8 cellular contexts compared by ENCODE assay signal in genomic region chr14:52729925-52730707, GRCh38. TPM values are rescaled to one million over a fixed set of nuclear protein-coding genes. Genes with fewer than 3 reads are reported as not detected.
A peak's percentile ranks its signal among the peaks of the same experiment; 100 is the strongest.
DNase-seq lines count a peak whose midpoint lies in the region; ATAC-seq and TF ChIP-seq lines count a peak whose summit lies in the region.

A gene with protein sequence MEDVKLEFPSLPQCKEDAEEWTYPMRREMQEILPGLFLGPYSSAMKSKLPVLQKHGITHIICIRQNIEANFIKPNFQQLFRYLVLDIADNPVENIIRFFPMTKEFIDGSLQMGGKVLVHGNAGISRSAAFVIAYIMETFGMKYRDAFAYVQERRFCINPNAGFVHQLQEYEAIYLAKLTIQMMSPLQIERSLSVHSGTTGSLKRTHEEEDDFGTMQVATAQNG (plus strand): TSS chr14:52730166. CDS start chr14:52730475, 309 bp downstream.

- H3K4me2 ChIP-seq in SK-N-SH: peak within 1 kb of the TSS; percentile 78

- no peaks in the 10 kb centered on the region for H4K20me1 ChIP-seq in SK-N-SH (ENCODE audit: insufficient read depth)

- H3K9me3 ChIP-seq in SK-N-SH: no peaks in the 10 kb centered on the region

- peak; percentile 93 for ATAC-seq in HG02610 (IDR thresholded peaks at IDR 0.05; ENCODE audit: unreplicated experiment)

- H3K9ac ChIP-seq in SK-N-SH: peak within 1 kb of the TSS; percentile 81

- H3K9me2 ChIP-seq in SK-N-SH: no peaks in the 10 kb centered on the region

- POLR2A ChIA-PET in GM10248 (lab: Yijun Ruan, JAX): interaction anchor here (0.6 to 1.0 kb wide), 2 partner anchors 178 to 1709 kb away, joined by 3 to 6 read pairs; partner anchors contain the start of genes GPR137C and TXNDC16
- POLR2A ChIA-PET in SK-N-SH (lab: Yijun Ruan, JAX): interaction anchor here (1.0 to 1.4 kb wide), 2 partner anchors 61 to 177 kb away, joined by 3 read pairs; partner anchors contain the start of genes GNPNAT1, GPR137C and TXNDC16

- peak; percentile 95 for DNase-seq in GM10248 (ENCODE audit: extremely low spot score)
- DNase-seq in NCI-H1092 (lab: John Stamatoyannopoulos, UW): peak; percentile 97
- peak; percentile 94 for DNase-seq in SK-N-SH
- peak; percentile 99 for DNase-seq in activated naive CD4-positive, alpha-beta T cell treated with anti-CD3 and anti-CD28 coated beads, Interleukin-2, amount 50 U/mL, for 16 hours
- peak; percentile 96 for DNase-seq in globus pallidus (ENCODE audit: low spot score)
- peak; percentile 79 to 99 (median 95) for DNase-seq in nucleus accumbens (lab: John Stamatoyannopoulos, UW)
- peak; percentile 88 for DNase-seq in superior temporal gyrus (ENCODE audit: extremely low spot score)

- peak within 1 kb of the TSS; percentile 92 for H2AFZ ChIP-seq in SK-N-SH (ENCODE audit: low read depth)

- H3K36me3 ChIP-seq in SK-N-SH (replicated peaks in 1 of 2; ENCODE audit: control insufficient read depth in 1 of 2, insufficient read depth in 2 of 2, low read length in 1 of 2): peaks cover 28 to 41% of the 10 kb centered on the region in 2 experiments

- H3K27ac ChIP-seq in SK-N-SH (ENCODE audit: low read depth in 2 of 2, low read length in 1 of 2): peak within 1 kb of the TSS; percentile 69 to 71

- 1% methylated on average over 20 of the region's 72 CpGs for WGBS in SK-N-SH (ENCODE audit: low lambda C conversion rate)

- TF ChIP-seq RAD21 in SK-N-SH (IDR thresholded peaks at IDR 0.05; ENCODE audit: low read length): no peak

- peak within 1 kb of the TSS; percentile 89 to 91 for H3K4me3 ChIP-seq in SK-N-SH (ENCODE audit: low read depth in 2 of 2, low read length in 1 of 2)

- H3F3A ChIP-seq in SK-N-SH (replicated peaks; ENCODE audit: insufficient read depth): peaks cover 38% of the 10 kb centered on the region

- CTCF ChIA-PET in GM10248 (lab: Yijun Ruan, JAX): interaction anchor here (1.0 to 1.9 kb wide), 6 partner anchors 11 to 32 kb away, joined by 3 to 6 read pairs (median 4); no protein-coding TSS in a partner anchor
- CTCF ChIA-PET in SK-N-SH (lab: Yijun Ruan, JAX): interaction anchor here (0.8 to 1.2 kb wide), 2 partner anchors 46 to 221 kb away, joined by 3 read pairs; partner anchors contain the start of gene FERMT2

- peak in 1 of 2 experiments; percentile 4; a peak in 1 of 4 replicates for TF ChIP-seq EP300 in SK-N-SH (IDR thresholded peaks at IDR 0.05; ENCODE audit: borderline replicate concordance in 1 of 2, low read depth in 1 of 2, low read length in 1 of 2)

- peaks cover 42% of the 10 kb centered on the region for H3K79me2 ChIP-seq in SK-N-SH (ENCODE audit: insufficient read depth)

- H3K4me1 ChIP-seq in SK-N-SH (ENCODE audit: control insufficient read depth in 1 of 2, insufficient read depth in 2 of 2, low read depth in 1 of 2, low read length in 1 of 2): no peaks in the 10 kb centered on the region; a peak in 2 of 4 replicates

- no peak for TF ChIP-seq CTCF in GM10248 (IDR thresholded peaks at IDR 0.05; ENCODE audit: control extremely low read depth, extremely low read depth, low read depth, missing control alignments)
- no peak for TF ChIP-seq CTCF in SK-N-SH (IDR thresholded peaks at IDR 0.05)

- H3K27me3 ChIP-seq in SK-N-SH (ENCODE audit: insufficient read depth): no peaks in the 10 kb centered on the region

TF ChIP-seq in SK-N-SH, 30 proteins besides CTCF, POLR2A, EP300 and RAD21:
- TF ChIP-seq SIN3A (IDR thresholded peaks at IDR 0.05; ENCODE audit: borderline replicate concordance, low read depth, low read length) (peak; percentile 31; the same call in 1 of the 2 replicates), NRF1 (IDR thresholded peaks at IDR 0.05; ENCODE audit: low read depth, low read length) (peak; percentile 66), CHD2 (IDR thresholded peaks at IDR 0.05; ENCODE audit: low read length, partially characterized antibody) (peak; percentile 49), TCF12 (IDR thresholded peaks at IDR 0.05) (peak; percentile 33; the same call in 1 of the 2 replicates), RXRA (IDR thresholded peaks at IDR 0.05; ENCODE audit: borderline replicate concordance, low read depth) (no peak), MEF2A (IDR thresholded peaks at IDR 0.05; ENCODE audit: borderline replicate concordance, low read depth) (no peak), FOXJ3 (CRISPR knock-in tag; IDR thresholded peaks at IDR 0.05) (no peak), MXI1 (IDR thresholded peaks at IDR 0.05; ENCODE audit: low read depth, low read length) (peak; percentile 60; the same call in 1 of the 2 replicates), YY1 (IDR thresholded peaks at IDR 0.05; ENCODE audit: low read depth) (peak; percentile 77), RFX5 (IDR thresholded peaks at IDR 0.05; ENCODE audit: low read length) (no peak), POLR2AphosphoS5 (IDR thresholded peaks at IDR 0.05; ENCODE audit: low read depth, low read length) (peak; percentile 79), ELF1 (IDR thresholded peaks at IDR 0.05) (no peak), JUND (IDR thresholded peaks at IDR 0.05) (no peak), TAF1 (IDR thresholded peaks at IDR 0.05; ENCODE audit: borderline replicate concordance, low read depth, low read length) (peak; percentile 81), USF1 (IDR thresholded peaks at IDR 0.05; ENCODE audit: borderline replicate concordance, low read depth) (no peak)
- TF ChIP-seq, protein P1, sequence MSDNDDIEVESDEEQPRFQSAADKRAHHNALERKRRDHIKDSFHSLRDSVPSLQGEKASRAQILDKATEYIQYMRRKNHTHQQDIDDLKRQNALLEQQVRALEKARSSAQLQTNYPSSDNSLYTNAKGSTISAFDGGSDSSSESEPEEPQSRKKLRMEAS (IDR thresholded peaks at IDR 0.05; ENCODE audit: low read depth): no peak; the same call in 1 of the 2 replicates
- TF ChIP-seq, protein P2, sequence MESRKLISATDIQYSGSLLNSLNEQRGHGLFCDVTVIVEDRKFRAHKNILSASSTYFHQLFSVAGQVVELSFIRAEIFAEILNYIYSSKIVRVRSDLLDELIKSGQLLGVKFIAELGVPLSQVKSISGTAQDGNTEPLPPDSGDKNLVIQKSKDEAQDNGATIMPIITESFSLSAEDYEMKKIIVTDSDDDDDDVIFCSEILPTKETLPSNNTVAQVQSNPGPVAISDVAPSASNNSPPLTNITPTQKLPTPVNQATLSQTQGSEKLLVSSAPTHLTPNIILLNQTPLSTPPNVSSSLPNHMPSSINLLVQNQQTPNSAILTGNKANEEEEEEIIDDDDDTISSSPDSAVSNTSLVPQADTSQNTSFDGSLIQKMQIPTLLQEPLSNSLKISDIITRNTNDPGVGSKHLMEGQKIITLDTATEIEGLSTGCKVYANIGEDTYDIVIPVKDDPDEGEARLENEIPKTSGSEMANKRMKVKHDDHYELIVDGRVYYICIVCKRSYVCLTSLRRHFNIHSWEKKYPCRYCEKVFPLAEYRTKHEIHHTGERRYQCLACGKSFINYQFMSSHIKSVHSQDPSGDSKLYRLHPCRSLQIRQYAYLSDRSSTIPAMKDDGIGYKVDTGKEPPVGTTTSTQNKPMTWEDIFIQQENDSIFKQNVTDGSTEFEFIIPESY (IDR thresholded peaks at IDR 0.05; ENCODE audit: borderline replicate concordance, low read depth): no peak
- TF ChIP-seq, protein P3, sequence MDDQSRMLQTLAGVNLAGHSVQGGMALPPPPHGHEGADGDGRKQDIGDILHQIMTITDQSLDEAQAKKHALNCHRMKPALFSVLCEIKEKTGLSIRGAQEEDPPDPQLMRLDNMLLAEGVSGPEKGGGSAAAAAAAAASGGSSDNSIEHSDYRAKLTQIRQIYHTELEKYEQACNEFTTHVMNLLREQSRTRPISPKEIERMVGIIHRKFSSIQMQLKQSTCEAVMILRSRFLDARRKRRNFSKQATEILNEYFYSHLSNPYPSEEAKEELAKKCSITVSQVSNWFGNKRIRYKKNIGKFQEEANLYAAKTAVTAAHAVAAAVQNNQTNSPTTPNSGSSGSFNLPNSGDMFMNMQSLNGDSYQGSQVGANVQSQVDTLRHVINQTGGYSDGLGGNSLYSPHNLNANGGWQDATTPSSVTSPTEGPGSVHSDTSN (IDR thresholded peaks at IDR 0.05): no peak
- TF ChIP-seq, protein P4, sequence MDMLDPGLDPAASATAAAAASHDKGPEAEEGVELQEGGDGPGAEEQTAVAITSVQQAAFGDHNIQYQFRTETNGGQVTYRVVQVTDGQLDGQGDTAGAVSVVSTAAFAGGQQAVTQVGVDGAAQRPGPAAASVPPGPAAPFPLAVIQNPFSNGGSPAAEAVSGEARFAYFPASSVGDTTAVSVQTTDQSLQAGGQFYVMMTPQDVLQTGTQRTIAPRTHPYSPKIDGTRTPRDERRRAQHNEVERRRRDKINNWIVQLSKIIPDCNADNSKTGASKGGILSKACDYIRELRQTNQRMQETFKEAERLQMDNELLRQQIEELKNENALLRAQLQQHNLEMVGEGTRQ (IDR thresholded peaks at IDR 0.05; ENCODE audit: borderline replicate concordance, low read depth, low read length): no peak
TF ChIP-seq in SK-N-SH: peak in this region for 8.

RNA-seq across cellular contexts. Expression of the gene that starts here (rescaled TPM):
- polyA plus RNA-seq in SK-N-SH (2012; rRNA removed): 3.5 and 5.3 TPM in 2 replicates
- 7.4 and 10.2 TPM in 2 replicates for polyA plus RNA-seq in SK-N-SH (2012; cell fraction: cytosol; rRNA removed)
- polyA plus RNA-seq in SK-N-SH (2012; cell fraction: nucleus; rRNA removed): 2.0 and 3.1 TPM in 2 replicates

Comparison
In these comparisons a context has a peak if more than half of its experiments do, and no peak if none do; other contexts are left out.
1. Peak in every context shown above with its lines: DNase-seq, ATAC-seq, H3K4me3 ChIP-seq and H3K27ac ChIP-seq.